14 cellular contexts compared by ENCODE assay signal in the genomic region with DNA sequence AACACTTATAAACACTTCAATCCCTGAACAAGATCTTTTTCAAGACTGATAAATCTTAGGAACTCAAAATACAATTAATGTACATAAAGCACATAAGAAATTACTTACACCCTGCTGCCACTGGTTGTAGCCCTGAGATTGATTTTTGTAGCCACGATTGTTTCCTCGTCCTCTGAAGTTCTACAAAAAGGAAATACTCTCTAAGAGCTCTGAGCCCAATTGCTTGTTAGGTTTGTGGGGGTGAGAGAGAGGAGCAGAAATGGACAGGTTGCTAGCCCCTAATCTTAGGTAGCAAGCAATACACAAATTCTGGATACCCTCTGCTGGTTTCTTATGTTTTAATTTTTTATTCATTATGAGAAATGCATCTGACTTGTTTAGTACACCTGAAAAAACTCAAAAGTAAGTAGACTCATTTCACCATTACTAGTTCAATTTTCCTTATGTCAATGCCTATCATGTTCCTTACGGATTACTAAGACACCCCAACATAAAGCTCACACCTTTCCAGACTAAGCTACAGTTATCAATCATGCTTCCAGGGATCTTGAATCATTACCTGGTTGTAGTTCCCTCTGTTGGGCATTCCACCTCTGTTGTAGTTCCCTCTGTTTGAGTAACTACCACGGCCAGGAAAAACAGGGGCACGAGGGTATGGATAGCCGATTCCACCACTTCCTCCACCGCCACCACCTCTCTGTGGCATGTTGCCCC. TPM values are rescaled to one million over a fixed set of nuclear protein-coding genes. Genes with fewer than 3 reads are reported as not detected.
A peak's percentile ranks its signal among the peaks of the same experiment; 100 is the strongest.
DNase-seq lines count a peak whose midpoint lies in the region; ATAC-seq and TF ChIP-seq lines count a peak whose summit lies in the region.
"Had no signal": no experiment of that assay in that cellular context is flagged by ENCODE, and none has a peak within 500 bp of the region (broad histone marks: within the 10 kb centered on the region; RNA-seq: fewer than 3 reads in every experiment).

No MANE protein-coding gene starts in this region.

- H3K36me3 ChIP-seq in CD4-positive, CD25-positive, alpha-beta regulatory T cell (ENCODE audit: control insufficient read depth, insufficient read depth, low read length): peaks cover 94% of the 10 kb centered on the region

- TF ChIP-seq CTCF in HFFc6 (IDR thresholded peaks at IDR 0.05): no peak

- peaks cover 65 to 95% (median 79%) of the 10 kb centered on the region in 4 donors for H3K4me1 Mint-ChIP-seq in CD4-positive, CD25-positive, alpha-beta regulatory T cell
- H3K4me1 Mint-ChIP-seq in HFFc6 (ENCODE audit: low read depth): peaks cover 22% of the 10 kb centered on the region
- H3K4me1 Mint-ChIP-seq in activated T-helper 2 cell treated with anti-CD3 and anti-CD28 coated beads, Interferon-gamma antibody, Interleukin-2, Interleukin-4, amounts not matched to agents 10 μg/mL and 5 μg/mL and 100 μg/mL, durations not matched to agents 14 hours and 24 hours and 36 hours (ENCODE audit: low read depth): peaks cover 69% of the 10 kb centered on the region
- peaks cover 35 to 59% (median 55%) of the 10 kb centered on the region in 3 donors for H3K4me1 Mint-ChIP-seq in naive B cell

- H3K4me3 Mint-ChIP-seq in CD4-positive, CD25-positive, alpha-beta regulatory T cell: peak overlapping the region; percentile 66 to 87 (median 75)
- H3K4me3 Mint-ChIP-seq in HFFc6 (no peak overlapping the region), naive B cell (peak overlapping the region in 7 of 8 donors; percentile 5 to 73 (median 67))
- H3K4me3 Mint-ChIP-seq in activated T-helper 2 cell treated with anti-CD3 and anti-CD28 coated beads, Interferon-gamma antibody, Interleukin-2, Interleukin-4, amounts not matched to agents 10 μg/mL and 5 μg/mL and 100 μg/mL, durations not matched to agents 14 hours and 24 hours and 36 hours (ENCODE audit: low read depth): peak overlapping the region; percentile 63
- H3K4me3 Mint-ChIP-seq: neural crest cell had no signal

- peak in 1 of 3 donors; percentile 38 for DNase-seq in CD4-positive, CD25-positive, alpha-beta regulatory T cell
- DNase-seq in HFFc6 (no peak), naive B cell (no peak), G401 (ENCODE audit: low spot score) (no peak)
- no peak for DNase-seq in activated T-helper 2 cell treated with anti-CD3 and anti-CD28 coated beads, Interferon-gamma antibody, Interleukin-2, Interleukin-4, amounts not matched to agents 10 μg/mL and 5 μg/mL and 100 μg/mL, durations not matched to agents 14 hours and 24 hours and 36 hours (ENCODE audit: low spot score)
- DNase-seq: activated CD4-positive, CD25-positive, alpha-beta regulatory T cell treated with anti-CD3 and anti-CD28 coated beads, Interleukin-2, amount 50 U/mL, for 72 hours; activated naive CD4-positive, alpha-beta T cell; colonic mucosa; COR-L47; hippocampal formation; NCI-H345 had no signal

- H3K27me3 Mint-ChIP-seq in CD4-positive, CD25-positive, alpha-beta regulatory T cell: no peaks in the 10 kb centered on the region
- H3K27me3 Mint-ChIP-seq in HFFc6 (ENCODE audit: insufficient read depth): peaks cover 2% of the 10 kb centered on the region; the same call in 1 of the 2 replicates
- no peaks in the 10 kb centered on the region for H3K27me3 Mint-ChIP-seq in activated T-helper 2 cell treated with anti-CD3 and anti-CD28 coated beads, Interferon-gamma antibody, Interleukin-2, Interleukin-4, amounts not matched to agents 10 μg/mL and 5 μg/mL and 100 μg/mL, durations not matched to agents 14 hours and 24 hours and 36 hours (ENCODE audit: low read depth)
- H3K27me3 Mint-ChIP-seq in naive B cell: no peaks in the 10 kb centered on the region

- in situ Hi-C loops in G401 (cut with HindIII; ENCODE audit: low sequenced_read_pairs): no loop called here

- no peak for ATAC-seq in CD4-positive, CD25-positive, alpha-beta regulatory T cell (ENCODE audit: low read depth in 2 of 2)
- peak; percentile 35 to 44 for ATAC-seq in naive B cell (ENCODE audit: low read depth in 2 of 2)
- ATAC-seq in GM18870 (IDR thresholded peaks at IDR 0.05; ENCODE audit: unreplicated experiment): no peak
- no peak for ATAC-seq in HG03520 (IDR thresholded peaks at IDR 0.05; ENCODE audit: unreplicated experiment)

- H3K9me3 Mint-ChIP-seq in CD4-positive, CD25-positive, alpha-beta regulatory T cell: no peaks in the 10 kb centered on the region
- no peaks in the 10 kb centered on the region for H3K9me3 Mint-ChIP-seq in HFFc6
- no peaks in the 10 kb centered on the region for H3K9me3 Mint-ChIP-seq in activated T-helper 2 cell treated with anti-CD3 and anti-CD28 coated beads, Interferon-gamma antibody, Interleukin-2, Interleukin-4, amounts not matched to agents 10 μg/mL and 5 μg/mL and 100 μg/mL, durations not matched to agents 14 hours and 24 hours and 36 hours
- H3K9me3 Mint-ChIP-seq in naive B cell: no peaks in the 10 kb centered on the region
- H3K9me3 Mint-ChIP-seq: neural crest cell had no signal

- intact Hi-C loops in activated T-helper 2 cell treated with anti-CD3 and anti-CD28 coated beads, Interferon-gamma antibody, Interleukin-2, Interleukin-4, amounts not matched to agents 10 μg/mL and 5 μg/mL and 100 μg/mL, durations not matched to agents 14 hours and 24 hours and 36 hours (cut with micrococcal nuclease): loop anchor here (2.0 to 10.0 kb wide), 2 partner anchors 18 to 300 kb away; a partner anchor contains a TSS

- H3K27ac Mint-ChIP-seq in CD4-positive, CD25-positive, alpha-beta regulatory T cell: peak overlapping the region; percentile 64 to 88 (median 87)
- peak overlapping the region; percentile 27 for H3K27ac Mint-ChIP-seq in HFFc6
- H3K27ac Mint-ChIP-seq in activated T-helper 2 cell treated with anti-CD3 and anti-CD28 coated beads, Interferon-gamma antibody, Interleukin-2, Interleukin-4, amounts not matched to agents 10 μg/mL and 5 μg/mL and 100 μg/mL, durations not matched to agents 14 hours and 24 hours and 36 hours: peak overlapping the region; percentile 66
- H3K27ac Mint-ChIP-seq in naive B cell: peak overlapping the region in 4 of 6 donors; percentile 78 to 95 (median 80)

- peaks cover 65% of the 10 kb centered on the region for H3K36me3 Mint-ChIP-seq in CD4-positive, CD25-positive, alpha-beta regulatory T cell
- peaks cover 66% of the 10 kb centered on the region for H3K36me3 Mint-ChIP-seq in HFFc6 (ENCODE audit: low read depth)
- peaks cover 94% of the 10 kb centered on the region for H3K36me3 Mint-ChIP-seq in activated T-helper 2 cell treated with anti-CD3 and anti-CD28 coated beads, Interferon-gamma antibody, Interleukin-2, Interleukin-4, amounts not matched to agents 10 μg/mL and 5 μg/mL and 100 μg/mL, durations not matched to agents 14 hours and 24 hours and 36 hours (ENCODE audit: low read depth)
- peaks cover 18 to 31% of the 10 kb centered on the region in 2 donors for H3K36me3 Mint-ChIP-seq in naive B cell

- no peaks in the 10 kb centered on the region for H3K27me3 ChIP-seq in CD4-positive, CD25-positive, alpha-beta regulatory T cell (ENCODE audit: control insufficient read depth, insufficient read depth, low read length)
- H3K27me3 ChIP-seq: colonic mucosa had no signal

- H3K4me3 ChIP-seq in CD4-positive, CD25-positive, alpha-beta regulatory T cell (ENCODE audit: low read depth, low read length): peak overlapping the region; percentile 35
- H3K4me3 ChIP-seq: colonic mucosa had no signal

- peaks cover 76% of the 10 kb centered on the region for H3K4me1 ChIP-seq in CD4-positive, CD25-positive, alpha-beta regulatory T cell (ENCODE audit: control insufficient read depth, insufficient read depth, low read length, poor library complexity, severe bottlenecking)

- H3K9me3 ChIP-seq in CD4-positive, CD25-positive, alpha-beta regulatory T cell (ENCODE audit: control insufficient read depth in 2 of 2, low read length in 2 of 2): no peaks in the 10 kb centered on the region
- H3K9me3 ChIP-seq: colonic mucosa had no signal

- H3K27ac ChIP-seq in CD4-positive, CD25-positive, alpha-beta regulatory T cell (ENCODE audit: insufficient read depth, low read length, poor library complexity, severe bottlenecking): peak overlapping the region; percentile 62
- H3K27ac ChIP-seq: colonic mucosa had no signal

RNA-seq across cellular contexts. Expression of a gene that starts 9.3 kb away (rescaled TPM):
- total RNA-seq in CD4-positive, CD25-positive, alpha-beta regulatory T cell: 523 TPM
- 100 to 1,000 TPM; 169 to 234 (median 216) TPM for polyA plus RNA-seq in CD4-positive, CD25-positive, alpha-beta regulatory T cell
- 100 to 1,000 TPM; 266 to 344 (median 322) TPM for total RNA-seq in HFFc6 (2021; fragmentation: NEBNext Ultra II Directional; extraction: Animal tissue kit (Norgen Biotek cat#: 25700))
- total RNA-seq in activated T-helper 2 cell treated with anti-CD3 and anti-CD28 coated beads, Interferon-gamma antibody, Interleukin-2, Interleukin-4, amounts not matched to agents 10 μg/mL and 5 μg/mL and 100 μg/mL, durations not matched to agents 14 hours and 24 hours and 36 hours: 569 and 589 TPM in 2 replicates
- 100 to 1,000 TPM; 131 to 412 (median 247) TPM for polyA plus RNA-seq in naive B cell (ENCODE audit: low read depth in 6 of 6)
- 172 and 277 TPM in 2 replicates for total RNA-seq in G401 (2014; rRNA removed; shearing (Covaris generic))

RNA-seq across cellular contexts. Expression of a gene that starts 19.6 kb away (rescaled TPM):
- 25.8 TPM for total RNA-seq in CD4-positive, CD25-positive, alpha-beta regulatory T cell
- polyA plus RNA-seq in CD4-positive, CD25-positive, alpha-beta regulatory T cell: 10 to 100 TPM; 32.0 to 42.2 (median 37.2) TPM
- 10 to 100 TPM; 42.6 to 70.8 (median 58.9) TPM for total RNA-seq in HFFc6 (2021; fragmentation: NEBNext Ultra II Directional; extraction: Animal tissue kit (Norgen Biotek cat#: 25700))
- total RNA-seq in activated T-helper 2 cell treated with anti-CD3 and anti-CD28 coated beads, Interferon-gamma antibody, Interleukin-2, Interleukin-4, amounts not matched to agents 10 μg/mL and 5 μg/mL and 100 μg/mL, durations not matched to agents 14 hours and 24 hours and 36 hours: 27.1 and 33.2 TPM in 2 replicates
- polyA plus RNA-seq in naive B cell (ENCODE audit: low read depth in 6 of 6): 10 to 100 TPM; 33.5 to 70.9 (median 49.7) TPM
- 11.9 and 12.2 TPM in 2 replicates for total RNA-seq in G401 (2014; rRNA removed; shearing (Covaris generic))

Comparison
In these comparisons a context has a peak if more than half of its experiments do, and no peak if none do; other contexts are left out.
1. ATAC-seq: peak in naive B cell (2 of 2); none in CD4-positive, CD25-positive, alpha-beta regulatory T cell (0 of 2), GM18870 (single experiment) and HG03520 (single experiment).
2. H3K27ac Mint-ChIP-seq: peak in every context shown above with its lines; median percentile 87 in CD4-positive, CD25-positive, alpha-beta regulatory T cell; 80 in naive B cell; 66 in activated T-helper 2 cell treated with anti-CD3 and anti-CD28 coated beads, Interferon-gamma antibody, Interleukin-2, Interleukin-4, amounts not matched to agents 10 μg/mL and 5 μg/mL and 100 μg/mL, durations not matched to agents 14 hours and 24 hours and 36 hours; 27 in HFFc6.